Comparison of ENCODE assay signal across 8 cellular contexts in the genomic region with DNA sequence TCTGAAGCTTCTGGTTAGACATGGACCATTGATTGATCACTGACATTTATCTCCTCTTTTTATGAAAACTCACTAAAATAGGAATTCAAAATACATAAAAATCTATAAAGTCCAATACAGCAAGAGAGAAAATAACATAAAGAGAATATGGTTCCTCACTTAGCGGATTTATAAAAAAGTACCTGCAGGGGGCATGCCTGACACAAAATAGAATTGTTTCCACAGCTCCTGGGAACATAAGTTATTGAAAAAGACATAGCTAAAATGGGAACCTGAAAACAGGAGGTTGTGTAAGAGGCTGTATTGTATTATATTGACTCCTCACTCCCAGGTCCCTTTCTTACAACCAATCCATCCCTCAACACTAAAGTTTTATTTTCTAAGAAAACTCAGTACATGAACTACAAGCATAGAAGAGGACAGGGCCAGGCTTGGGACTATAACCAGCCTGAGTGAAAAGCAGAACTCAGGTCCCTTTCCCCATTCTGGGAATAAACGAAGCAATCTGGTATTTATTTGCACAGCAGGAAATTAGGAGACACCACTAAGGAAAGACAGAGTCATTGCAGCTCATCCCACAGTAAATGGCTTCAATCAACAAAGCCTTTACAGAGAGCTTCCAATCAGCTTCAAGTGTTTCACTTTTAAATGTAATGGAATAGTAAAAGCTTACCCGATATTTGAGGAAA.
DNase-seq lines count a peak whose midpoint lies in the region; ATAC-seq and TF ChIP-seq lines count a peak whose summit lies in the region.

No MANE protein-coding gene starts in this region.

- H3K36me3 ChIP-seq in GM23338 (ENCODE audit: insufficient read depth) (no peaks in the 10 kb centered on the region), testis (ENCODE audit: low read depth, missing control alignments) (no peaks in the 10 kb centered on the region), stomach (no peaks in the 10 kb centered on the region)

- DNase-seq in Daoy (ENCODE audit: low read depth) (peak; percentile 2), GM23338 (ENCODE audit: low spot score) (peak; percentile 34), NAMALWA (ENCODE audit: low spot score) (peak; percentile 65), type B pancreatic cell (ENCODE audit: extremely low spot score, unreplicated experiment) (no peak), HuH-7.5 (ENCODE audit: low spot score) (no peak), testis (no peak), stomach (no peak)

- H3K4me2 ChIP-seq in GM23338: peak overlapping the region; percentile 18; the same call in 1 of the 2 replicates

- H3K4me1 Mint-ChIP-seq in GM23338: peaks cover 43% of the 10 kb centered on the region
- peaks cover 9% of the 10 kb centered on the region for H3K4me1 Mint-ChIP-seq in brain
- H3K4me1 Mint-ChIP-seq in type B pancreatic cell (ENCODE audit: unreplicated experiment): peaks cover 7% of the 10 kb centered on the region

- TF ChIP-seq EP300 in stomach (IDR thresholded peaks at IDR 0.05): no peak

- no peaks in the 10 kb centered on the region for H3K9me2 ChIP-seq in GM23338 (ENCODE audit: insufficient read depth)

- H3K27me3 ChIP-seq in GM23338 (ENCODE audit: insufficient read depth): no peaks in the 10 kb centered on the region
- H3K27me3 ChIP-seq in testis: no peaks in the 10 kb centered on the region
- H3K27me3 ChIP-seq in stomach: no peaks in the 10 kb centered on the region

- peak; percentile 79 for ATAC-seq in GM23338

- no peaks in the 10 kb centered on the region for H3F3A ChIP-seq in GM23338 (replicated peaks; ENCODE audit: low read depth)

- no peaks in the 10 kb centered on the region for H3K79me2 ChIP-seq in GM23338 (replicated peaks; ENCODE audit: insufficient read depth)

- WGBS in testis, 2 donors: 69 to 71% methylated on average over 3 of the region's 3 CpGs
- WGBS in stomach, 5 donors: 40 to 52% (median 48%) methylated on average over 3 of the region's 3 CpGs

- peaks cover 50% of the 10 kb centered on the region for H3K4me1 ChIP-seq in GM23338 (ENCODE audit: insufficient read depth)
- no peaks in the 10 kb centered on the region for H3K4me1 ChIP-seq in testis
- H3K4me1 ChIP-seq in stomach: no peaks in the 10 kb centered on the region

- H3K9me3 Mint-ChIP-seq in GM23338 (no peaks in the 10 kb centered on the region), brain (no peaks in the 10 kb centered on the region), type B pancreatic cell (no peaks in the 10 kb centered on the region)

- no peaks in the 10 kb centered on the region for H4K20me1 ChIP-seq in GM23338 (replicated peaks; ENCODE audit: insufficient read depth)

- intact Hi-C loops in testis (cut with DNase I; ENCODE audit: low total_unique reads): no loop called here
- intact Hi-C loops in stomach (cut with DNase I; ENCODE audit: low total_unique reads): no loop called here

- peak overlapping the region; percentile 45; the same call in 1 of the 2 replicates for H2AFZ ChIP-seq in GM23338

- TF ChIP-seq POLR2A in testis (IDR thresholded peaks at IDR 0.05): no peak
- no peak for TF ChIP-seq POLR2A in stomach (IDR thresholded peaks at IDR 0.05)

- H3K4me3 Mint-ChIP-seq in GM23338 (peak overlapping the region; percentile 32; the same call in 2 of the 3 replicates), brain (no peak overlapping the region), type B pancreatic cell (no peak overlapping the region)

- peak; percentile 49 to 58 for TF ChIP-seq CTCF in GM23338 (conservative IDR thresholded peaks at IDR 0.05; ENCODE audit: low read depth in 2 of 2)
- TF ChIP-seq CTCF in brain (conservative IDR thresholded peaks at IDR 0.05): peak; percentile 42 to 64
- peak; percentile 72 for TF ChIP-seq CTCF in type B pancreatic cell (conservative IDR thresholded peaks at IDR 0.05)
- TF ChIP-seq CTCF in testis (IDR thresholded peaks at IDR 0.05): peak in 1 of 3 experiments; percentile 13
- TF ChIP-seq CTCF in stomach (IDR thresholded peaks at IDR 0.05): peak in 2 of 7 experiments; percentile 9 to 29

- peak overlapping the region; percentile 68 for H3K27ac ChIP-seq in GM23338 (ENCODE audit: low read depth)
- H3K27ac ChIP-seq in testis: no peak overlapping the region
- no peak overlapping the region for H3K27ac ChIP-seq in stomach

- H3K27ac Mint-ChIP-seq in GM23338: peak overlapping the region; percentile 91
- H3K27ac Mint-ChIP-seq in brain: peak overlapping the region in 1 of 5 experiments; percentile 5
- no peak overlapping the region for H3K27ac Mint-ChIP-seq in type B pancreatic cell

- H3K36me3 Mint-ChIP-seq in GM23338 (ENCODE audit: low read depth) (no peaks in the 10 kb centered on the region), brain (no peaks in the 10 kb centered on the region), type B pancreatic cell (no peaks in the 10 kb centered on the region)

- peaks cover 3% of the 10 kb centered on the region for H3K27me3 Mint-ChIP-seq in GM23338 (ENCODE audit: insufficient read depth, low read depth, poor library complexity)
- H3K27me3 Mint-ChIP-seq in brain: no peaks in the 10 kb centered on the region
- no peaks in the 10 kb centered on the region for H3K27me3 Mint-ChIP-seq in type B pancreatic cell

- peak overlapping the region; percentile 4; the same call in 1 of the 2 replicates for H3K4me3 ChIP-seq in GM23338
- H3K4me3 ChIP-seq in testis: no peak overlapping the region
- no peak overlapping the region for H3K4me3 ChIP-seq in stomach

- H3K9me3 ChIP-seq in testis (no peaks in the 10 kb centered on the region), stomach (no peaks in the 10 kb centered on the region)

TF ChIP-seq in GM23338, 12 proteins besides CTCF, POLR2A, EP300 and RAD21:
- TF ChIP-seq NANOG (IDR thresholded peaks at IDR 0.05; ENCODE audit: borderline replicate concordance): no peak
- TF ChIP-seq ZNF114 (CRISPR knock-in tag; IDR thresholded peaks at IDR 0.05): no peak
- TF ChIP-seq EZH2 (IDR thresholded peaks at IDR 0.05; ENCODE audit: low read depth, unreplicated experiment): no peak
- TF ChIP-seq EZH2phosphoT487 (IDR thresholded peaks at IDR 0.05; ENCODE audit: unreplicated experiment): no peak

Comparison
In these comparisons a context has a peak if more than half of its experiments do, and no peak if none do; other contexts are left out.
1. DNase-seq: peak in Daoy (single experiment), GM23338 (single experiment) and NAMALWA (single experiment); none in type B pancreatic cell (single experiment), HuH-7.5 (single experiment), testis (single experiment) and stomach (single experiment).